8 cellular contexts compared by ENCODE assay signal in the genomic region with DNA sequence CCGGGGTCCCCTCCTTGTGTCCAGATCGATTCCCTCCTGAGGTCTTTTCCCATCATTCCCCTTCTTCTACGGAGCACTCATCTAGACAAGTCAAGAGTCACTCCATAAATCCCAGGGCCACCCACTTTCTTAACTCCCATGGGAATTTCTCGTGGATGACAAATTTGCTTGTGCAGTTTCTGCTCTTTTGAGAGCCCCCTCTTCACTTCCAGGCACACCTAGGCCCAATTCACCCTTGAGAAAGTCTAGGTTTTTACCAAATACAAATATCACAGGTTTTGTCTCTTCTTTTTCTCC. TPM values are rescaled to one million over a fixed set of nuclear protein-coding genes. Genes with fewer than 3 reads are reported as not detected.
DNase-seq lines count a peak whose midpoint lies in the region; ATAC-seq and TF ChIP-seq lines count a peak whose summit lies in the region.

No MANE protein-coding gene starts in this region.

- H3K4me2 ChIP-seq in DOHH2 (ENCODE audit: low read length) (peak overlapping the region; percentile 79), PC-3 (ENCODE audit: low read length) (peak overlapping the region; percentile 88), parathyroid adenoma (ENCODE audit: low read length) (peak overlapping the region; percentile 96)

- ATAC-seq in PC-3 (no peak), HG02981 (IDR thresholded peaks at IDR 0.05; ENCODE audit: unreplicated experiment) (no peak), GM18505 (IDR thresholded peaks at IDR 0.05; ENCODE audit: unreplicated experiment) (no peak), HG02759 (IDR thresholded peaks at IDR 0.05; ENCODE audit: unreplicated experiment) (no peak)

- DNase-seq in PC-3: no peak
- DNase-seq in DMS114 treated with DMSO at 0.1 percent for 48 hours (lab: John Stamatoyannopoulos, UW; ENCODE audit: unreplicated experiment): no peak

- BruUV-seq in PC-3 (replicated peaks; lab: Mats Ljungman, UMichigan): TSS peak; percentile 66

- H3K27me3 ChIP-seq in DOHH2 (ENCODE audit: control insufficient read depth, low read length): no peaks in the 10 kb centered on the region
- no peaks in the 10 kb centered on the region for H3K27me3 ChIP-seq in PC-3 (ENCODE audit: low read length)
- H3K27me3 ChIP-seq in esophagus (ENCODE audit: control insufficient read depth in 1 of 2, insufficient read depth in 2 of 2, low read length in 2 of 2): no peaks in the 10 kb centered on the region
- no peaks in the 10 kb centered on the region for H3K27me3 ChIP-seq in parathyroid adenoma (ENCODE audit: control insufficient read depth, insufficient read depth, low read length)

- WGBS in esophagus, 2 donors: 3 to 4% methylated on average over 4 of the region's 4 CpGs

- no peak for TF ChIP-seq POLR2A in GM18505 (IDR thresholded peaks at IDR 0.05; ENCODE audit: borderline replicate concordance, extremely low read depth, insufficient read depth, insufficient read length)

- H3K9ac ChIP-seq in PC-3 (ENCODE audit: low read length) (peak overlapping the region; percentile 99), parathyroid adenoma (peak overlapping the region; percentile 21)

- H3K9me3 ChIP-seq in DOHH2 (ENCODE audit: control insufficient read depth, insufficient read depth, low read length) (no peaks in the 10 kb centered on the region), PC-3 (ENCODE audit: low read length) (no peaks in the 10 kb centered on the region), esophagus (ENCODE audit: control insufficient read depth in 2 of 2, insufficient read depth in 1 of 2, low read depth in 1 of 2, low read length in 1 of 2) (no peaks in the 10 kb centered on the region), parathyroid adenoma (ENCODE audit: control insufficient read depth, low read length) (no peaks in the 10 kb centered on the region)

- no peak overlapping the region for H3K27ac ChIP-seq in DOHH2 (ENCODE audit: low read depth, low read length)
- peak overlapping the region; percentile 29; the same call in 1 of the 2 replicates for H3K27ac ChIP-seq in PC-3 (ENCODE audit: low read length)
- H3K27ac ChIP-seq in esophagus (ENCODE audit: low read depth in 2 of 2, low read length in 1 of 2): peak overlapping the region; percentile 62 to 83
- H3K27ac ChIP-seq in parathyroid adenoma: peak overlapping the region; percentile 66

- peaks cover 66% of the 10 kb centered on the region for H3K36me3 ChIP-seq in DOHH2 (ENCODE audit: control insufficient read depth, low read length)
- H3K36me3 ChIP-seq in PC-3 (ENCODE audit: low read depth, low read length): peaks cover 26% of the 10 kb centered on the region
- H3K36me3 ChIP-seq in esophagus (ENCODE audit: control insufficient read depth in 2 of 2, insufficient read depth in 2 of 2, low read length in 1 of 2): peaks cover 18 to 29% of the 10 kb centered on the region in 2 donors
- H3K36me3 ChIP-seq in parathyroid adenoma (ENCODE audit: control insufficient read depth, insufficient read depth, low read length): no peaks in the 10 kb centered on the region

- H2AFZ ChIP-seq in PC-3 (ENCODE audit: low read length) (peak overlapping the region; percentile 79), parathyroid adenoma (peak overlapping the region; percentile 87)

- H3K79me2 ChIP-seq in DOHH2 (ENCODE audit: control insufficient read depth, low read length): peaks cover 43% of the 10 kb centered on the region
- H3K79me2 ChIP-seq in PC-3 (ENCODE audit: low read length): peaks cover 31% of the 10 kb centered on the region
- peaks cover 15% of the 10 kb centered on the region for H3K79me2 ChIP-seq in parathyroid adenoma

- POLR2A ChIA-PET in PC-3 (lab: Charles Lee; ENCODE audit: unreplicated experiment): interaction anchor here (1.1 to 1.2 kb wide), 2 partner anchors 22 to 27 kb away, joined by 3 to 12 read pairs; a partner anchor contains a TSS

- peak overlapping the region; percentile 93 for H3K4me3 ChIP-seq in DOHH2 (ENCODE audit: low read length)
- peak overlapping the region; percentile 89 for H3K4me3 ChIP-seq in PC-3 (ENCODE audit: low read length)
- peak overlapping the region; percentile 77 to 93 for H3K4me3 ChIP-seq in esophagus (ENCODE audit: low read depth in 1 of 2, low read length in 2 of 2)
- H3K4me3 ChIP-seq in parathyroid adenoma (ENCODE audit: low read depth, low read length): peak overlapping the region; percentile 90

- H3F3A ChIP-seq in DOHH2 (ENCODE audit: control insufficient read depth, insufficient read depth) (no peaks in the 10 kb centered on the region), PC-3 (ENCODE audit: low read length, unreplicated experiment) (no peaks in the 10 kb centered on the region)

- CTCF ChIA-PET in PC-3 (lab: Charles Lee): interaction anchor here (1.2 kb wide), 1 partner anchor 22 kb away, joined by 6 read pairs; a partner anchor contains a TSS

- peaks cover 19% of the 10 kb centered on the region for H3K4me1 ChIP-seq in DOHH2 (ENCODE audit: control insufficient read depth, low read length)
- peaks cover 10% of the 10 kb centered on the region; the same call in 1 of the 2 replicates for H3K4me1 ChIP-seq in PC-3 (ENCODE audit: insufficient read depth, low read length)
- peaks cover 0 to 3% of the 10 kb centered on the region in 2 donors for H3K4me1 ChIP-seq in esophagus (ENCODE audit: control insufficient read depth in 2 of 2, insufficient read depth in 2 of 2, low read length in 1 of 2)
- peaks cover 15% of the 10 kb centered on the region for H3K4me1 ChIP-seq in parathyroid adenoma

- no peak for TF ChIP-seq CTCF in DOHH2 (IDR thresholded peaks at IDR 0.05; ENCODE audit: low read depth, low read length, poor library complexity, severe bottlenecking)
- TF ChIP-seq CTCF in PC-3 (conservative IDR thresholded peaks at IDR 0.05; ENCODE audit: low read depth, low read length): no peak
- no peak for TF ChIP-seq CTCF in parathyroid adenoma (IDR thresholded peaks at IDR 0.05)

- no peaks in the 10 kb centered on the region for H3K9me2 ChIP-seq in DOHH2 (replicated peaks; ENCODE audit: control insufficient read depth, low read length)
- H3K9me2 ChIP-seq in PC-3 (replicated peaks; ENCODE audit: low read length): no peaks in the 10 kb centered on the region

- H4K20me1 ChIP-seq in DOHH2 (ENCODE audit: control insufficient read depth, insufficient read depth, low read depth, low read length) (no peaks in the 10 kb centered on the region), PC-3 (ENCODE audit: low read length) (no peaks in the 10 kb centered on the region)

- intact Hi-C loops in PC-3 (cut with micrococcal nuclease): loop anchor here (1.0 kb wide), 2 partner anchors 11 to 23 kb away; a partner anchor contains a TSS

RNA-seq across cellular contexts. Expression of a gene that starts 0.5 kb away (rescaled TPM):
- total RNA-seq in PC-3 (2014; rRNA removed): 136 and 137 TPM in 2 replicates
- polyA plus RNA-seq in esophagus: 10 to 100 TPM; 29.8 to 69.3 TPM

RNA-seq across cellular contexts. Expression of a gene that starts 7.2 kb away (rescaled TPM):
- not detected in 2 replicates for total RNA-seq in PC-3 (2014; rRNA removed)
- not detected for polyA plus RNA-seq in esophagus

RNA-seq across cellular contexts. Expression of a gene that starts 12.3 kb away (rescaled TPM):
- total RNA-seq in PC-3 (2014; rRNA removed): not detected in 2 replicates
- polyA plus RNA-seq in esophagus: under 1 TPM; 0.22 to 0.51 TPM

RNA-seq across cellular contexts. Expression of a gene that starts 13.6 kb away (rescaled TPM):
- total RNA-seq in PC-3 (2014; rRNA removed): 6.7 and 8.4 TPM in 2 replicates
- polyA plus RNA-seq in esophagus: 1 to 10 TPM; 3.0 to 4.4 TPM

RNA-seq across cellular contexts. Expression of a gene that starts 22.3 kb away (rescaled TPM):
- 18.8 and 27.5 TPM in 2 replicates for total RNA-seq in PC-3 (2014; rRNA removed)
- 10 to 100 TPM in 1 of 2 donors, 1 to 10 TPM in 1; 9.7 to 22.6 TPM for polyA plus RNA-seq in esophagus
